24 cellular contexts compared by ENCODE assay signal in genomic region chr4:134934036-134934806, GRCh38.
"Had no signal": no experiment of that assay in that cellular context is flagged by ENCODE, and none has a peak within 500 bp of the region (broad histone marks: within the 10 kb centered on the region; RNA-seq: fewer than 3 reads in every experiment).

No MANE protein-coding gene starts in this region.

- H3K9ac ChIP-seq: neural progenitor cell, parathyroid adenoma had no signal

- H3K4me3 ChIP-seq: neural progenitor cell, ovary, psoas muscle, right lobe of liver, sigmoid colon, stomach, thoracic aorta, thyroid gland, tibial nerve, upper lobe of left lung, vagina had no signal

- ATAC-seq: natural killer cell; psoas muscle; right cardiac atrium; right lobe of liver; stimulated activated effector memory CD8-positive, alpha-beta T cell treated with anti-CD3 and anti-CD28 coated beads, Interleukin-12 subunit alpha, Interleukin-12 subunit beta, amount 100 ng/mL, for 72 hours; stimulated activated naive B cell treated with anti-CD40 and anti-IgM and Interleukin-4, amounts not matched to agents 10 μg/mL and 1 μg/mL and 100 μg/mL, for 72 hours had no signal

- H3K27me3 ChIP-seq: neural progenitor cell, ovary, right lobe of liver, sigmoid colon, stomach, thyroid gland, tibial nerve, upper lobe of left lung, vagina had no signal

- H3K36me3 ChIP-seq: neural progenitor cell, ovary, right lobe of liver, sigmoid colon, stomach, thoracic aorta, thyroid gland, tibial nerve, upper lobe of left lung, vagina had no signal

- H3K27ac ChIP-seq: neural progenitor cell, ovary, parathyroid adenoma, psoas muscle, right lobe of liver, sigmoid colon, stomach, thoracic aorta, thyroid gland, tibial nerve, upper lobe of left lung, vagina had no signal

- H3K79me2 ChIP-seq: parathyroid adenoma had no signal

- H3K4me1 ChIP-seq: parathyroid adenoma, psoas muscle, right lobe of liver, sigmoid colon, thyroid gland, tibial nerve, upper lobe of left lung, vagina had no signal

- H2AFZ ChIP-seq: neural progenitor cell, parathyroid adenoma had no signal

- H3K9me3 ChIP-seq: ovary, psoas muscle, right lobe of liver, sigmoid colon, stomach, thoracic aorta, thyroid gland, tibial nerve, upper lobe of left lung, vagina had no signal

- H3K4me2 ChIP-seq: neural progenitor cell had no signal

- DNase-seq: natural killer cell; occipital lobe; ovary; posterior cingulate gyrus; psoas muscle; right cardiac atrium; right lobe of liver; sigmoid colon; small intestine; stimulated activated CD4-positive, alpha-beta T cell treated with anti-CD3 and anti-CD28 coated beads, Interleukin-15, amount 100 ng/mL, for 24 hours; stimulated activated CD4-positive, alpha-beta T cell treated with anti-CD3 and anti-CD28 coated beads, Interleukin-2, amount 100 ng/mL, for 24 hours; stimulated activated CD4-positive, alpha-beta T cell treated with anti-CD3 and anti-CD28 coated beads, Interleukin-2, amount 100 ng/mL, for 48 hours; stimulated activated CD4-positive, alpha-beta T cell treated with anti-CD3 and anti-CD28 coated beads, Interleukin-4, amount 100 ng/mL, for 24 hours; stimulated activated naive B cell treated with anti-CD40 and anti-IgM and Interleukin-4, amounts not matched to agents 10 μg/mL and 1 μg/mL and 100 μg/mL, for 72 hours; stimulated activated naive CD4-positive, alpha-beta T cell treated with Interleukin-2 at 50 U/mL for 16 hours; stomach; thyroid gland; upper lobe of left lung had no signal
